In genomic region chr12:94460594-94460959, GRCh38 we compare ENCODE assay signal across 8 cellular contexts. TPM values are rescaled to one million over a fixed set of nuclear protein-coding genes. Genes with fewer than 3 reads are reported as not detected.
A peak's percentile ranks its signal among the peaks of the same experiment; 100 is the strongest.
DNase-seq lines count a peak whose midpoint lies in the region; ATAC-seq, FAIRE-seq and TF ChIP-seq lines count a peak whose summit lies in the region.

No MANE protein-coding gene starts in this region.

- H3K4me3 Mint-ChIP-seq in activated CD8-positive, alpha-beta memory T cell treated with anti-CD3 and anti-CD28 coated beads, Interleukin-2, amount 10 ng/mL, durations not matched to agents 7 days and 5 days = peak overlapping the region; percentile 91
- H3K4me3 Mint-ChIP-seq in activated T-helper 2 cell treated with anti-CD3 and anti-CD28 coated beads, Interferon-gamma antibody, Interleukin-2, Interleukin-4, amounts not matched to agents 10 μg/mL and 5 μg/mL and 100 μg/mL, durations not matched to agents 14 hours and 24 hours and 36 hours (ENCODE audit: low read depth) = peak overlapping the region; percentile 88

- peaks cover 23% of the 10 kb centered on the region for H3K36me3 Mint-ChIP-seq in activated CD8-positive, alpha-beta memory T cell treated with anti-CD3 and anti-CD28 coated beads, Interleukin-2, amount 10 ng/mL, durations not matched to agents 7 days and 5 days
- peaks cover 34% of the 10 kb centered on the region for H3K36me3 Mint-ChIP-seq in activated T-helper 2 cell treated with anti-CD3 and anti-CD28 coated beads, Interferon-gamma antibody, Interleukin-2, Interleukin-4, amounts not matched to agents 10 μg/mL and 5 μg/mL and 100 μg/mL, durations not matched to agents 14 hours and 24 hours and 36 hours (ENCODE audit: low read depth)

- peak overlapping the region in 1 of 2 donors; percentile 86 for H3K9ac ChIP-seq in kidney (ENCODE audit: low read length in 2 of 2)

- H3K27me3 Mint-ChIP-seq in activated CD8-positive, alpha-beta memory T cell treated with anti-CD3 and anti-CD28 coated beads, Interleukin-2, amount 10 ng/mL, durations not matched to agents 7 days and 5 days = peaks cover 10% of the 10 kb centered on the region
- peaks cover 8% of the 10 kb centered on the region for H3K27me3 Mint-ChIP-seq in activated T-helper 2 cell treated with anti-CD3 and anti-CD28 coated beads, Interferon-gamma antibody, Interleukin-2, Interleukin-4, amounts not matched to agents 10 μg/mL and 5 μg/mL and 100 μg/mL, durations not matched to agents 14 hours and 24 hours and 36 hours (ENCODE audit: low read depth)

- H3K27ac ChIP-seq in kidney (ENCODE audit: low read depth in 2 of 2, low read length in 2 of 2) (peak overlapping the region; percentile 72 to 87), thoracic aorta (peak overlapping the region; percentile 74 to 85)

- H3K27me3 ChIP-seq in thoracic aorta (replicated peaks; ENCODE audit: insufficient read depth) = no peaks in the 10 kb centered on the region

- H3K4me1 Mint-ChIP-seq in activated CD8-positive, alpha-beta memory T cell treated with anti-CD3 and anti-CD28 coated beads, Interleukin-2, amount 10 ng/mL, durations not matched to agents 7 days and 5 days = peaks cover 31% of the 10 kb centered on the region
- peaks cover 27% of the 10 kb centered on the region for H3K4me1 Mint-ChIP-seq in activated T-helper 2 cell treated with anti-CD3 and anti-CD28 coated beads, Interferon-gamma antibody, Interleukin-2, Interleukin-4, amounts not matched to agents 10 μg/mL and 5 μg/mL and 100 μg/mL, durations not matched to agents 14 hours and 24 hours and 36 hours (ENCODE audit: low read depth)

- H3K4me1 ChIP-seq in kidney (ENCODE audit: control insufficient read depth in 1 of 2, insufficient read depth in 1 of 2, low read depth in 1 of 2, low read length in 2 of 2) (peaks cover 0 to 3% of the 10 kb centered on the region in 2 donors), thoracic aorta (ENCODE audit: control insufficient read depth in 1 of 2, low read depth in 2 of 2) (peaks cover 9 to 25% of the 10 kb centered on the region in 2 donors)

- H3K9me3 ChIP-seq in kidney (ENCODE audit: control insufficient read depth in 1 of 2, low read length in 2 of 2) (no peaks in the 10 kb centered on the region), thoracic aorta (no peaks in the 10 kb centered on the region)

- no peak for ATAC-seq in activated CD8-positive, alpha-beta memory T cell treated with anti-CD3 and anti-CD28 coated beads, Interleukin-2, amount 10 ng/mL, durations not matched to agents 7 days and 5 days
- ATAC-seq in thoracic aorta (ENCODE audit: insufficient number of reproducible peaks, low FRiP score, low read depth) (no peak), HG03354 (IDR thresholded peaks at IDR 0.05; ENCODE audit: poor library complexity, severe bottlenecking, unreplicated experiment) (no peak), HG03571 (IDR thresholded peaks at IDR 0.05; ENCODE audit: unreplicated experiment) (no peak)

- FAIRE-seq in kidney (lab: Jason Lieb, UNC) = no peak

- intact Hi-C loops in activated T-helper 2 cell treated with anti-CD3 and anti-CD28 coated beads, Interferon-gamma antibody, Interleukin-2, Interleukin-4, amounts not matched to agents 10 μg/mL and 5 μg/mL and 100 μg/mL, durations not matched to agents 14 hours and 24 hours and 36 hours (cut with micrococcal nuclease) = no loop called here
- intact Hi-C loops in kidney (cut with DNase I) = no loop called here

- H3K4me3 ChIP-seq in kidney (ENCODE audit: low read length in 2 of 2) = peak overlapping the region; percentile 66 to 84
- peak overlapping the region; percentile 93 for H3K4me3 ChIP-seq in thoracic aorta

- DNase-seq in activated CD8-positive, alpha-beta memory T cell treated with anti-CD3 and anti-CD28 coated beads, Interleukin-2, amount 10 ng/mL, durations not matched to agents 7 days and 5 days = no peak
- no peak for DNase-seq in activated CD8-positive, alpha-beta memory T cell treated with anti-CD3 and anti-CD28 coated beads for 24 hours
- DNase-seq in activated T-helper 2 cell treated with anti-CD3 and anti-CD28 coated beads, Interferon-gamma antibody, Interleukin-2, Interleukin-4, amounts not matched to agents 10 μg/mL and 5 μg/mL and 100 μg/mL, durations not matched to agents 14 hours and 24 hours and 36 hours (ENCODE audit: low spot score) = no peak
- no peak for DNase-seq in kidney
- no peak for DNase-seq in thoracic aorta (ENCODE audit: low spot score)
- no peak for DNase-seq in putamen (ENCODE audit: low spot score)

- CTCF ChIA-PET in activated CD8-positive, alpha-beta memory T cell treated with anti-CD3 and anti-CD28 coated beads, Interleukin-2, amount 10 ng/mL, durations not matched to agents 7 days and 5 days (lab: Charles Lee) = interaction anchor here (0.8 kb wide), 1 partner anchor 311 kb away, joined by 3 read pairs; no protein-coding TSS in a partner anchor

- peak overlapping the region; percentile 89 for H3K27ac Mint-ChIP-seq in activated CD8-positive, alpha-beta memory T cell treated with anti-CD3 and anti-CD28 coated beads, Interleukin-2, amount 10 ng/mL, durations not matched to agents 7 days and 5 days
- peak overlapping the region; percentile 92 for H3K27ac Mint-ChIP-seq in activated T-helper 2 cell treated with anti-CD3 and anti-CD28 coated beads, Interferon-gamma antibody, Interleukin-2, Interleukin-4, amounts not matched to agents 10 μg/mL and 5 μg/mL and 100 μg/mL, durations not matched to agents 14 hours and 24 hours and 36 hours

- TF ChIP-seq CTCF in kidney (IDR thresholded peaks at IDR 0.05; ENCODE audit: borderline replicate concordance, extremely low read depth, insufficient read depth) (no peak), thoracic aorta (IDR thresholded peaks at IDR 0.05) (no peak)

- H3K9me3 Mint-ChIP-seq in activated CD8-positive, alpha-beta memory T cell treated with anti-CD3 and anti-CD28 coated beads, Interleukin-2, amount 10 ng/mL, durations not matched to agents 7 days and 5 days (ENCODE audit: low read depth) = peaks cover 3% of the 10 kb centered on the region
- H3K9me3 Mint-ChIP-seq in activated T-helper 2 cell treated with anti-CD3 and anti-CD28 coated beads, Interferon-gamma antibody, Interleukin-2, Interleukin-4, amounts not matched to agents 10 μg/mL and 5 μg/mL and 100 μg/mL, durations not matched to agents 14 hours and 24 hours and 36 hours = peaks cover 5% of the 10 kb centered on the region

- H3K36me3 ChIP-seq in kidney (ENCODE audit: control insufficient read depth in 1 of 2, insufficient read depth in 2 of 2, low read length in 2 of 2) (no peaks in the 10 kb centered on the region), thoracic aorta (no peaks in the 10 kb centered on the region)

RNA-seq across cellular contexts. Expression of gene CEP83, which starts 0.9 kb away (rescaled TPM):
- 10 to 100 TPM; 17.1 to 20.1 TPM for total RNA-seq in activated CD8-positive, alpha-beta memory T cell treated with anti-CD3 and anti-CD28 coated beads, Interleukin-2, amount 10 ng/mL, durations not matched to agents 7 days and 5 days
- 32.4 and 35.9 TPM in 2 replicates for total RNA-seq in activated T-helper 2 cell treated with anti-CD3 and anti-CD28 coated beads, Interferon-gamma antibody, Interleukin-2, Interleukin-4, amounts not matched to agents 10 μg/mL and 5 μg/mL and 100 μg/mL, durations not matched to agents 14 hours and 24 hours and 36 hours
- total RNA-seq in kidney (17.1 TPM), thoracic aorta (10 to 100 TPM; 17.2 to 35.6 TPM)
- polyA plus RNA-seq in kidney (ENCODE audit: insufficient read depth, low read depth, low replicate concordance) = 3.2 TPM
